In genomic region chr6:112150363-112150762, GRCh38 we compare ENCODE assay signal across 13 cellular contexts.
DNase-seq lines count a peak whose midpoint lies in the region; ATAC-seq and TF ChIP-seq lines count a peak whose summit lies in the region.
"Had no signal": no experiment of that assay in that cellular context is flagged by ENCODE, and none has a peak within 500 bp of the region (broad histone marks: within the 10 kb centered on the region; RNA-seq: fewer than 3 reads in every experiment).

No MANE protein-coding gene starts in this region.

- no peaks in the 10 kb centered on the region for H3K27me3 ChIP-seq in SK-N-SH (ENCODE audit: insufficient read depth)
- H3K27me3 ChIP-seq in heart right ventricle, result no peaks in the 10 kb centered on the region
- H3K27me3 ChIP-seq: body of pancreas had no signal

- TF ChIP-seq RAD21 in SK-N-SH (IDR thresholded peaks at IDR 0.05; ENCODE audit: low read length), result no peak

- POLR2A ChIA-PET in SK-N-SH (lab: Yijun Ruan, JAX), result interaction anchor here (1.4 kb wide), 1 partner anchor 63 kb away, joined by 3 read pairs; the partner anchor contains the start of genes FAM229B and TUBE1
- POLR2A ChIA-PET in WTC11 (lab: Charles Lee), result no interaction called here

- TF ChIP-seq CTCF in SK-N-SH (IDR thresholded peaks at IDR 0.05), result no peak
- TF ChIP-seq CTCF in heart right ventricle (IDR thresholded peaks at IDR 0.05), result no peak
- no peak for TF ChIP-seq CTCF in WTC11 (IDR thresholded peaks at IDR 0.05)

- DNase-seq in DMS 273 (lab: John Stamatoyannopoulos, UW; ENCODE audit: unreplicated experiment) (peak; percentile 26), DMS 273 treated with DMSO at 0.1 percent for 48 hours (lab: John Stamatoyannopoulos, UW) (no peak), SK-N-SH (no peak), heart right ventricle (no peak), stromal cell of bone marrow (ENCODE audit: low read depth) (peak; percentile 12), OCI-M2 (lab: John Stamatoyannopoulos, UW; ENCODE audit: unreplicated experiment) (no peak), WTC11 (ENCODE audit: low spot score) (no peak)
- DNase-seq: GOT3, small intestine, T-helper 2 cell had no signal

- H3K4me2 ChIP-seq in SK-N-SH, result 0 out of 2 replicates have a peak overlapping the region, but pooled peaks have one; percentile 11

- no peak for TF ChIP-seq EP300 in SK-N-SH (IDR thresholded peaks at IDR 0.05; ENCODE audit: borderline replicate concordance in 1 of 2, low read depth in 1 of 2, low read length in 1 of 2)

- H3K4me1 Mint-ChIP-seq in WTC11, result no peaks in the 10 kb centered on the region; the same call in 1 of the 2 replicates

- H3K36me3 ChIP-seq in SK-N-SH (replicated peaks in 1 of 2; ENCODE audit: control insufficient read depth in 1 of 2, insufficient read depth in 2 of 2, low read length in 1 of 2), result peaks cover 0 to 9% of the 10 kb centered on the region in 2 experiments
- H3K36me3 ChIP-seq in heart right ventricle, result peaks cover 0 to 98% (median 61%) of the 10 kb centered on the region in 9 donors

- no peak overlapping the region for H3K9ac ChIP-seq in SK-N-SH

- H3K9me3 ChIP-seq in SK-N-SH (no peaks in the 10 kb centered on the region), heart right ventricle (no peaks in the 10 kb centered on the region)
- H3K9me3 ChIP-seq: body of pancreas had no signal

- H2AFZ ChIP-seq in SK-N-SH (ENCODE audit: low read depth), result peak overlapping the region; percentile 88

- no peaks in the 10 kb centered on the region for H3K79me2 ChIP-seq in SK-N-SH (ENCODE audit: insufficient read depth)

- peak overlapping the region; percentile 69 to 91; a peak in 3 of 4 replicates for H3K27ac ChIP-seq in SK-N-SH (ENCODE audit: low read depth in 2 of 2, low read length in 1 of 2)
- H3K27ac ChIP-seq in heart right ventricle, result peak overlapping the region in 6 of 10 donors; percentile 16 to 67 (median 34)
- H3K27ac ChIP-seq: 22Rv1 had no signal

- 35% methylated on average over 5 of the region's 5 CpGs for WGBS in SK-N-SH (ENCODE audit: low lambda C conversion rate)
- WGBS in heart right ventricle, 2 donors, result 64 to 70% methylated on average over 5 of the region's 5 CpGs

- H3K36me3 Mint-ChIP-seq in WTC11, result no peaks in the 10 kb centered on the region

- no peaks in the 10 kb centered on the region for H3K9me2 ChIP-seq in SK-N-SH

- ATAC-seq in heart right ventricle (peak in 7 of 8 donors; percentile 40 to 63 (median 46)), HG02840 (IDR thresholded peaks at IDR 0.05; ENCODE audit: low FRiP score, unreplicated experiment) (no peak), WTC11 (no peak)

- H3K4me3 ChIP-seq in SK-N-SH (ENCODE audit: low read depth in 2 of 2, low read length in 1 of 2) (no peak overlapping the region), heart right ventricle (no peak overlapping the region)
- H3K4me3 ChIP-seq: body of pancreas had no signal

- peaks cover 3% of the 10 kb centered on the region for H3F3A ChIP-seq in SK-N-SH (replicated peaks; ENCODE audit: insufficient read depth)

- no peaks in the 10 kb centered on the region for H4K20me1 ChIP-seq in SK-N-SH (ENCODE audit: insufficient read depth)

- CTCF ChIA-PET in SK-N-SH (lab: Yijun Ruan, JAX) (interaction anchor here (0.6 to 2.1 kb wide), 5 partner anchors 11 to 43 kb away, joined by 3 to 14 read pairs (median 4); no protein-coding TSS in a partner anchor), WTC11 (lab: Charles Lee) (no interaction called here)

- intact Hi-C loops in heart right ventricle (cut with DNase I), result no loop called here

- H3K4me1 ChIP-seq in SK-N-SH (ENCODE audit: control insufficient read depth in 1 of 2, insufficient read depth in 2 of 2, low read depth in 1 of 2, low read length in 1 of 2), result peaks cover 11 to 20% of the 10 kb centered on the region in 2 experiments; a peak in 3 of 4 replicates
- peaks cover 0 to 34% (median 5%) of the 10 kb centered on the region in 9 donors for H3K4me1 ChIP-seq in heart right ventricle
- H3K4me1 ChIP-seq: body of pancreas had no signal

- H3K27me3 Mint-ChIP-seq in WTC11 (ENCODE audit: low read depth), result no peaks in the 10 kb centered on the region

- no peak overlapping the region for H3K4me3 Mint-ChIP-seq in WTC11

- no peaks in the 10 kb centered on the region for H3K9me3 Mint-ChIP-seq in WTC11

- H3K27ac Mint-ChIP-seq in WTC11, result no peak overlapping the region

TF ChIP-seq in SK-N-SH, 30 proteins besides CTCF, POLR2A, EP300 and RAD21:
- TF ChIP-seq RXRA (IDR thresholded peaks at IDR 0.05; ENCODE audit: borderline replicate concordance, low read depth) (no peak), MXI1 (IDR thresholded peaks at IDR 0.05; ENCODE audit: low read depth, low read length) (no peak), MEF2A (IDR thresholded peaks at IDR 0.05; ENCODE audit: borderline replicate concordance, low read depth) (no peak), GATA2 (CRISPR knock-in tag; IDR thresholded peaks at IDR 0.05) (no peak), MAX (IDR thresholded peaks at IDR 0.05; ENCODE audit: low read depth) (no peak), POLR2AphosphoS5 (IDR thresholded peaks at IDR 0.05; ENCODE audit: low read depth, low read length) (no peak), JUND (IDR thresholded peaks at IDR 0.05) (no peak), GABPA (IDR thresholded peaks at IDR 0.05; ENCODE audit: low read depth) (no peak), ELF1 (IDR thresholded peaks at IDR 0.05) (no peak)

TF ChIP-seq in WTC11, 78 proteins besides CTCF, POLR2A, EP300 and RAD21 (continues in another document):
- TF ChIP-seq ZBTB43 (CRISPR knock-in tag; IDR thresholded peaks at IDR 0.05) (no peak), KAT7 (CRISPR knock-in tag; IDR thresholded peaks at IDR 0.05; ENCODE audit: borderline replicate concordance) (no peak), RELA (CRISPR knock-in tag; IDR thresholded peaks at IDR 0.05; ENCODE audit: borderline replicate concordance) (no peak), AR (CRISPR knock-in tag; IDR thresholded peaks at IDR 0.05) (no peak), AFF4 (CRISPR knock-in tag; IDR thresholded peaks at IDR 0.05; ENCODE audit: borderline replicate concordance) (no peak), ZMAT4 (CRISPR knock-in tag; IDR thresholded peaks at IDR 0.05) (no peak), NR1H2 (CRISPR knock-in tag; IDR thresholded peaks at IDR 0.05) (no peak), NFE2L1 (CRISPR knock-in tag; IDR thresholded peaks at IDR 0.05) (no peak)

Comparison
In these comparisons a context has a peak if more than half of its experiments do, and no peak if none do; other contexts are left out.
1. DNase-seq: peak in DMS 273 (single experiment) and stromal cell of bone marrow (single experiment); none in DMS 273 treated with DMSO at 0.1 percent for 48 hours (single experiment), SK-N-SH (single experiment), heart right ventricle (0 of 2), OCI-M2 (single experiment) and WTC11 (single experiment).
2. ATAC-seq: peak in heart right ventricle (7 of 8); none in HG02840 (single experiment) and WTC11 (single experiment).